ENCODE assay signal across 9 cellular contexts in the genomic region with DNA sequence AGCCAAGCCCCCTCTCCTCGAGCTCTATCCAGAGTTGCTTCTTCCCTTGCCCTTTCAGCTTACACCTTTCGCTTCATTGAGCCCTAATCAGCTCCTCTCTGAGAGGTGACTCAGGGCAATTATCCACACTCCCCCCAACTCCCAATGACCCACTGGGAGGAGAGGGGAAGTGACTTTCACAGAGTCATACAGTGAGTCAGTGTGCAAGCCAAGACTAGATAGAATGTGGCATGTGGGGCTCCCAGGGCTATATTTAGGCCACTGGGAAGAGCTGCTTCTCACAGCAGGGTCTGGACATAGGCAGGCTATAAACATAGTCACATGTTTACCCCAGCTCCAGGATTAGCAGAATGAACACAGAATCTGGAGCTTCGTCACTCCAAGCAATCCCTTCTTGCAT. TPM values are rescaled to one million over a fixed set of nuclear protein-coding genes. Genes with fewer than 3 reads are reported as not detected.
DNase-seq lines count a peak whose midpoint lies in the region; ATAC-seq, FAIRE-seq and TF ChIP-seq lines count a peak whose summit lies in the region.
"Had no signal": no experiment of that assay in that cellular context is flagged by ENCODE, and none has a peak within 500 bp of the region (broad histone marks: within the 10 kb centered on the region; RNA-seq: fewer than 3 reads in every experiment).

No MANE protein-coding gene starts in this region.

- peaks cover 4% of the 10 kb centered on the region for H3K27me3 ChIP-seq in osteoblast (ENCODE audit: insufficient read depth, low read length)
- H3K27me3 ChIP-seq in CD8-positive, alpha-beta T cell (ENCODE audit: insufficient read depth, low read length), result peaks cover 3% of the 10 kb centered on the region

- peaks cover 32% of the 10 kb centered on the region for H3K27me3 Mint-ChIP-seq in CD8-positive, alpha-beta T cell (ENCODE audit: low read depth)

- peaks cover 19% of the 10 kb centered on the region for H3K4me1 ChIP-seq in osteoblast (ENCODE audit: insufficient read depth, low read length)
- H3K4me1 ChIP-seq in CD8-positive, alpha-beta T cell (ENCODE audit: insufficient read depth, low read length), result no peaks in the 10 kb centered on the region

- TF ChIP-seq CTCF in epithelial cell of esophagus (IDR thresholded peaks at IDR 0.05; ENCODE audit: insufficient read depth, low read depth, low read length, missing control alignments), result no peak
- no peak for TF ChIP-seq CTCF in osteoblast (IDR thresholded peaks at IDR 0.05; ENCODE audit: extremely low read depth, low read depth, low read length)
- no peak for TF ChIP-seq CTCF in CD8-positive, alpha-beta T cell (IDR thresholded peaks at IDR 0.05)

- ATAC-seq in GM21367 (IDR thresholded peaks at IDR 0.05; ENCODE audit: unreplicated experiment), result no peak
- no peak for ATAC-seq in HG03159 (IDR thresholded peaks at IDR 0.05; ENCODE audit: unreplicated experiment)
- ATAC-seq in GM21717 (IDR thresholded peaks at IDR 0.05; ENCODE audit: unreplicated experiment), result no peak
- no peak for ATAC-seq in CD8-positive, alpha-beta T cell
- ATAC-seq: stimulated activated naive CD8-positive, alpha-beta T cell treated with anti-CD3 and anti-CD28 coated beads, Interleukin-15, amount 100 ng/mL, for 72 hours had no signal

- no peak overlapping the region for H3K27ac Mint-ChIP-seq in CD8-positive, alpha-beta T cell

- intact Hi-C loops in CD8-positive, alpha-beta T cell (cut with DNase I, micrococcal nuclease), result no loop called here

- H2AFZ ChIP-seq in osteoblast (ENCODE audit: low read length), result no peak overlapping the region

- no peak for TF ChIP-seq POLR2A in GM12891 (IDR thresholded peaks at IDR 0.05; ENCODE audit: low read depth, low read length)

- H3K9me3 Mint-ChIP-seq in CD8-positive, alpha-beta T cell, result no peaks in the 10 kb centered on the region
- H3K9me3 Mint-ChIP-seq: stimulated activated naive CD8-positive, alpha-beta T cell treated with anti-CD3 and anti-CD28 coated beads, Interleukin-15, amount 100 ng/mL, for 72 hours had no signal

- POLR2A ChIA-PET in CD8-positive, alpha-beta T cell (lab: Charles Lee), result no interaction called here

- no peak overlapping the region for H3K4me3 Mint-ChIP-seq in CD8-positive, alpha-beta T cell
- H3K4me3 Mint-ChIP-seq: stimulated activated naive CD8-positive, alpha-beta T cell treated with anti-CD3 and anti-CD28 coated beads, Interleukin-15, amount 100 ng/mL, for 72 hours had no signal

- H4K20me1 ChIP-seq in osteoblast (ENCODE audit: insufficient read depth, low read length), result no peaks in the 10 kb centered on the region

- H3K36me3 ChIP-seq in osteoblast (ENCODE audit: insufficient read depth, low read length), result no peaks in the 10 kb centered on the region
- H3K36me3 ChIP-seq in CD8-positive, alpha-beta T cell (ENCODE audit: insufficient read depth, low read length), result no peaks in the 10 kb centered on the region

- H3K4me3 ChIP-seq in epithelial cell of esophagus (ENCODE audit: low read length) (no peak overlapping the region), osteoblast (ENCODE audit: insufficient read depth, low read length) (no peak overlapping the region)
- H3K4me3 ChIP-seq in CD8-positive, alpha-beta T cell (ENCODE audit: low read depth, low read length), result no peak overlapping the region

- no peaks in the 10 kb centered on the region for H3K79me2 ChIP-seq in osteoblast (ENCODE audit: insufficient read depth, low read length)

- DNase-seq in GM12891 (ENCODE audit: insufficient read length, low spot score) (no peak), NOMO-1 treated with DMSO at 0.1 percent for 48 hours (lab: John Stamatoyannopoulos, UW; ENCODE audit: unreplicated experiment) (peak; percentile 80), epithelial cell of esophagus (ENCODE audit: low read depth) (peak; percentile 98), osteoblast (ENCODE audit: insufficient read length, low spot score, missing footprints) (peak; percentile 93)
- no peak for DNase-seq in CD8-positive, alpha-beta T cell
- DNase-seq: stimulated activated naive CD8-positive, alpha-beta T cell treated with anti-CD3 and anti-CD28 coated beads, Interleukin-15, amount 100 ng/mL, for 72 hours had no signal

- H3K36me3 Mint-ChIP-seq in CD8-positive, alpha-beta T cell, result no peaks in the 10 kb centered on the region

- H3K4me1 Mint-ChIP-seq in CD8-positive, alpha-beta T cell (ENCODE audit: low read depth), result no peaks in the 10 kb centered on the region
- H3K4me1 Mint-ChIP-seq: stimulated activated naive CD8-positive, alpha-beta T cell treated with anti-CD3 and anti-CD28 coated beads, Interleukin-15, amount 100 ng/mL, for 72 hours had no signal

- peak; percentile 67 for FAIRE-seq in GM12891 (lab: Jason Lieb, UNC)

- CTCF ChIA-PET in CD8-positive, alpha-beta T cell (lab: Charles Lee), result interaction anchor here (2.0 kb wide), 1 partner anchor 17 kb away, joined by 14 read pairs; no protein-coding TSS in a partner anchor

- H3K27ac ChIP-seq in osteoblast (ENCODE audit: low read depth, low read length), result peak overlapping the region; percentile 60
- H3K27ac ChIP-seq in CD8-positive, alpha-beta T cell (ENCODE audit: low read depth, low read length), result no peak overlapping the region

- H3K9me3 ChIP-seq in osteoblast (ENCODE audit: low read depth, low read length), result no peaks in the 10 kb centered on the region
- H3K9me3 ChIP-seq in CD8-positive, alpha-beta T cell (ENCODE audit: low read length), result no peaks in the 10 kb centered on the region

- H3K4me2 ChIP-seq in osteoblast (ENCODE audit: insufficient read depth, low read length), result peak overlapping the region; percentile 70

TF ChIP-seq in GM12891, 5 proteins besides CTCF, POLR2A, EP300 and RAD21:
- TF ChIP-seq SPI1 (IDR thresholded peaks at IDR 0.05; ENCODE audit: low read depth, low read length) (peak; percentile 77), TAF1 (IDR thresholded peaks at IDR 0.05; ENCODE audit: low read depth, low read length) (no peak)

RNA-seq across cellular contexts. Expression of gene NRG2, which starts 57.4 kb away (rescaled TPM):
- polyA plus RNA-seq in GM12891 (2012; ENCODE audit: low read depth, missing spikeins), result 11.4 TPM
- 0.72 and 0.88 TPM in 2 replicates for total RNA-seq in osteoblast
- under 1 TPM; 0.24 to 0.33 TPM for total RNA-seq in CD8-positive, alpha-beta T cell

Comparison
In these comparisons a context has a peak if more than half of its experiments do, and no peak if none do; other contexts are left out.
1. DNase-seq: peak in NOMO-1 treated with DMSO at 0.1 percent for 48 hours (single experiment), epithelial cell of esophagus (single experiment) and osteoblast (single experiment); none in GM12891 (single experiment) and CD8-positive, alpha-beta T cell (0 of 7).